ENCODE assay signal across 12 cellular contexts in genomic region chrX:72048515-72049455, GRCh38.
DNase-seq lines count a peak whose midpoint lies in the region; ATAC-seq and TF ChIP-seq lines count a peak whose summit lies in the region.
"Had no signal": no experiment of that assay in that cellular context is flagged by ENCODE, and none has a peak within 500 bp of the region (broad histone marks: within the 10 kb centered on the region; RNA-seq: fewer than 3 reads in every experiment).

No MANE protein-coding gene starts in this region.

- no peak overlapping the region for H3K4me3 ChIP-seq in HEK293 (ENCODE audit: low read depth, low read length)
- H3K4me3 ChIP-seq: uterus had no signal

- H3K4me1 Mint-ChIP-seq in glutamatergic neuron (ENCODE audit: low read depth, unreplicated experiment) = peaks cover 10% of the 10 kb centered on the region

- CTCF ChIA-PET in HEK293 (lab: Yijun Ruan, JAX) = interaction anchor here (0.7 to 2.8 kb wide), 6 partner anchors 9 to 78 kb away, joined by 3 to 9 read pairs (median 5); no protein-coding TSS in a partner anchor

- H3K27ac Mint-ChIP-seq in glutamatergic neuron (ENCODE audit: unreplicated experiment) = no peak overlapping the region
- H3K27ac Mint-ChIP-seq: T-helper 1 cell treated with Interleukin-12 subunit alpha and Interleukin-12 subunit beta and Interleukin-4 antibody, amounts not matched to agents 30 μg/mL and 1 μg/mL, for 36 hours had no signal

- H3K27ac ChIP-seq in HEK293 (ENCODE audit: extremely low read depth, low read depth, low read length) = no peak overlapping the region
- H3K27ac ChIP-seq: uterus had no signal

- no peaks in the 10 kb centered on the region for H3K4me1 ChIP-seq in HEK293 (ENCODE audit: control insufficient read depth, insufficient read depth, low read length)
- H3K4me1 ChIP-seq: uterus had no signal

- peaks cover 4% of the 10 kb centered on the region for H3K27me3 Mint-ChIP-seq in glutamatergic neuron (ENCODE audit: unreplicated experiment)

- ATAC-seq in SK-N-SH treated with all-trans-retinoic acid at 6 μM for 48 hours (0 out of 3 replicates have a peak, but pooled peaks have one; percentile 14), GM21717 (IDR thresholded peaks at IDR 0.05; ENCODE audit: unreplicated experiment) (no peak)

- POLR2A ChIA-PET in HEK293 (lab: Yijun Ruan, JAX) = no interaction called here

- H3K36me3 Mint-ChIP-seq in glutamatergic neuron (ENCODE audit: unreplicated experiment) = no peaks in the 10 kb centered on the region

- no peak for TF ChIP-seq CTCF in HEK293 (tag by site-specific recombination; IDR thresholded peaks at IDR 0.05)
- TF ChIP-seq CTCF in glutamatergic neuron (IDR thresholded peaks at IDR 0.05; ENCODE audit: partially characterized antibody, unreplicated experiment) = no peak

- H3K36me3 ChIP-seq in HEK293 (ENCODE audit: control insufficient read depth in 2 of 2, insufficient read depth in 1 of 2, low read length in 2 of 2) = no peaks in the 10 kb centered on the region
- H3K36me3 ChIP-seq: uterus had no signal

- H3K9me3 ChIP-seq in HEK293 (ENCODE audit: control insufficient read depth, insufficient read depth, low read depth, low read length) = no peaks in the 10 kb centered on the region
- H3K9me3 ChIP-seq: uterus had no signal

- DNase-seq in NCI-H526 (lab: John Stamatoyannopoulos, UW) (peak; percentile 3 to 17), NCI-H526 treated with DMSO at 0.1 percent for 48 hours (lab: John Stamatoyannopoulos, UW) (no peak), mucosa of gallbladder (ENCODE audit: low spot score) (peak; percentile 38), NK-92 (lab: John Stamatoyannopoulos, UW; ENCODE audit: unreplicated experiment) (no peak), glutamatergic neuron (no peak)
- DNase-seq: NCI-H2081 treated with DMSO at 0.1 percent for 48 hours, right cardiac atrium, uterus had no signal

- no peak overlapping the region for H3K4me3 Mint-ChIP-seq in glutamatergic neuron (ENCODE audit: unreplicated experiment)
- H3K4me3 Mint-ChIP-seq: T-helper 1 cell treated with Interleukin-12 subunit alpha and Interleukin-12 subunit beta and Interleukin-4 antibody, amounts not matched to agents 30 μg/mL and 1 μg/mL, for 36 hours had no signal

- H3K9me3 Mint-ChIP-seq in glutamatergic neuron (ENCODE audit: unreplicated experiment) = no peaks in the 10 kb centered on the region
- H3K9me3 Mint-ChIP-seq: T-helper 1 cell treated with Interleukin-12 subunit alpha and Interleukin-12 subunit beta and Interleukin-4 antibody, amounts not matched to agents 30 μg/mL and 1 μg/mL, for 36 hours had no signal

TF ChIP-seq in HEK293, 187 proteins besides CTCF, POLR2A, EP300 and RAD21:
- TF ChIP-seq ZBTB20 (tag by site-specific recombination; IDR thresholded peaks at IDR 0.05) (no peak), ZIC2 (tag by site-specific recombination; IDR thresholded peaks at IDR 0.05) (peak; percentile 46; the same call in 1 of the 2 replicates), ZNF433 (tag by site-specific recombination; IDR thresholded peaks at IDR 0.05; ENCODE audit: low read depth) (no peak), ZNF513 (tag by site-specific recombination; IDR thresholded peaks at IDR 0.05) (peak; percentile 93), BCL11A (tag by site-specific recombination; IDR thresholded peaks at IDR 0.05; ENCODE audit: low read depth) (no peak), ZNF544 (tag by site-specific recombination; IDR thresholded peaks at IDR 0.05) (peak; percentile 62; the same call in 1 of the 2 replicates)

TF ChIP-seq in SK-N-SH treated with all-trans-retinoic acid at 6 μM for 48 hours, 23 proteins besides CTCF, POLR2A, EP300 and RAD21:
- TF ChIP-seq ZNF565 (CRISPR knock-in tag; conservative IDR thresholded peaks at IDR 0.05; ENCODE audit: low read depth) = no peak
- TF ChIP-seq CSRNP3 (CRISPR knock-in tag; IDR thresholded peaks at IDR 0.05) = no peak
- TF ChIP-seq TCF4 (CRISPR knock-in tag; IDR thresholded peaks at IDR 0.05; ENCODE audit: borderline replicate concordance) = no peak
- TF ChIP-seq ZNF70 (CRISPR knock-in tag; IDR thresholded peaks at IDR 0.05) = no peak
- TF ChIP-seq BACH2 (CRISPR knock-in tag; IDR thresholded peaks at IDR 0.05; ENCODE audit: borderline replicate concordance) = no peak
- TF ChIP-seq ESRRG (CRISPR knock-in tag; IDR thresholded peaks at IDR 0.05) = no peak
- TF ChIP-seq ZFP3 (CRISPR knock-in tag; IDR thresholded peaks at IDR 0.05) = no peak

Comparison
In these comparisons a context has a peak if more than half of its experiments do, and no peak if none do; other contexts are left out.
1. DNase-seq: peak in NCI-H526 (2 of 2) and mucosa of gallbladder (single experiment); none in NCI-H526 treated with DMSO at 0.1 percent for 48 hours (single experiment), NK-92 (single experiment) and glutamatergic neuron (single experiment).